In the genomic region with DNA sequence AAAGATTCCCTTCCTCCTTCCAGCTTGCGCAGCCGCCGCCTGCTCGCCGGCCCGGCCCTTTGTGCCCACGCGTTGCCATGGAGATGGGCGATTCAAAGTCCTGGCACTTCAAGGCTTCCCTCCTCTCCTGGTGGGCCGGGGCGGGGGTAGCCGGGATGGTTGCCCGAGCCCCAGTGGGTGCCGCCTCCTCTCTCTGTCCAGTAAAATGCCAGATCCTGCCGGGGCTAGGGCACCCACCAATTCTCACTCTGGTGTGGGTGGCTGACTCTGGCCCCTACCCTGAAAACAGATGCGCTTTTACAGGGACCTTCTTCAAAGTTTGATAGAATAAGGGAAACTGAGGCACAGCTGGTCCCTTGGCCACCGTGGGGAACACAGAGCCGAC, we compare ENCODE assay signal across 2 cellular contexts. TPM values are rescaled to one million over a fixed set of nuclear protein-coding genes. Genes with fewer than 3 reads are reported as not detected.
"Had no signal": no experiment of that assay in that cellular context is flagged by ENCODE, and none has a peak within 500 bp of the region (broad histone marks: within the 10 kb centered on the region; RNA-seq: fewer than 3 reads in every experiment).

No MANE protein-coding gene starts in this region.

RNA-seq across cellular contexts. Expression of a gene that starts 22.2 kb away (rescaled TPM):
- total RNA-seq: endothelial cell of umbilical vein, T-helper 17 cell had no signal
